ENCODE assay signal across 5 cellular contexts in the genomic region with DNA sequence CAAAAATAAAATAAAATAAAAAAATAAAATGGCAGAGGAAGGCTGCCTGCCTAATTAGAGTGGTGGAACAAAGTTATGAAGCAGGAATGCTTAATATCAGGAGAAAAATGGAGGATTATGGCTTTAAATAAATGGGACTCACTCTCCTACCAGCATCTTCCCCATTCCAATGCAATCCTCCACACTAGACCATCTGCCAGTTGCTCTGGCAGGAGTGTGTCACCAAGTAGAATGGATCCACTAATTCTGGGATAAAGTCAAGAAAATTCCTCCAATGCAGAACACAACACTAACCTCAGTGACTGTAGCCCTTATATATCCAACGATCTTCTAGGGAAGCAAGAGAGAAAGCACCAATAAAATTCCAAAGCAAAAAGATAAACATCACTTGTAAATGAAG.
"Had no signal": no experiment of that assay in that cellular context is flagged by ENCODE, and none has a peak within 500 bp of the region (broad histone marks: within the 10 kb centered on the region; RNA-seq: fewer than 3 reads in every experiment).

No MANE protein-coding gene starts in this region.

- H3K4me2 ChIP-seq: GM23338 had no signal

- H3K4me3 ChIP-seq: GM23338 had no signal

- H2AFZ ChIP-seq: GM23338 had no signal

- DNase-seq: H9, HCEC 1CT, HFFc6, KG1 had no signal

- ATAC-seq: GM23338 had no signal
